In the genomic region with DNA sequence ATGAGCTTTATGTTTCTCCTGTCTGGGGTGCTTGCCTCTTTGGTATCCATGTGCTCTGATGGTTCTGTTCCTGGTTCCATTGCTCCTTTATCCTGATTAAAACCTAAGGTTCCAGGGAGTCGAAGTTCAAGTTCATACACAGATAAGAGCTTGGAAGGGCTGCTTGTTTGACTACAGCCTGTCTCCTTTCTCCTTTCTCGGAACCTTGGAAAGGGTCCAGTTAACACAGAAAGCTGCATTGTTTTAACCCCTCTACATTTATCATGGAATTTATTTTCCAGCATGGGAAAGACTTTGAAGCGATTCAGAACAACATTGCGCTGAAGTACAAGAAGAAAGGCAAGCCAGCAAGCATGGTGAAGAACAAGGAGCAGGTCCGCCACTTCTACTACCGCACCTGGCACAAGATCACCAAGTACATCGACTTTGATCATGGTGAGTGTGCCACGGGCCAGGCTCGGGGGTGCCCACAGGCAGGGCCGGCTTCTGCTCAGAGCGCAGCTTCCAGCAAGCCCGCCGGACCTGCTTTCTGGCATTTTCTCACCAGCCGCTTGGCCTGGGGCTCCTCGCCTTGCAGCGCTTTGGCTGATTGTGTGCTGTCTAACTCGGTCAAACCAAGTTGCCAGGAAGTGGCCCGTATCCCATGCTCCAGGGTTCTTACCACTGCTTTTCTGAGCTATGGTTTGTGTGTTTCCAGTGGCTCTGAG, we compare ENCODE assay signal across 15 cellular contexts. TPM values are rescaled to one million over a fixed set of nuclear protein-coding genes. Genes with fewer than 3 reads are reported as not detected.
DNase-seq lines count a peak whose midpoint lies in the region; ATAC-seq and TF ChIP-seq lines count a peak whose summit lies in the region.
"Had no signal": no experiment of that assay in that cellular context is flagged by ENCODE, and none has a peak within 500 bp of the region (broad histone marks: within the 10 kb centered on the region; RNA-seq: fewer than 3 reads in every experiment).

No MANE protein-coding gene starts in this region.

- peak overlapping the region; percentile 34 to 43 for H3K4me3 ChIP-seq in duodenal mucosa (ENCODE audit: low read depth in 1 of 2, low read length in 2 of 2)
- H3K4me3 ChIP-seq: BLaER1 treated with 17β-estradiol and CSF1 and Interleukin-3, amounts not matched to agents 10 nM and 100 nM had no signal

- H3K27ac ChIP-seq in duodenal mucosa (ENCODE audit: low read depth, low read length) = no peak overlapping the region
- H3K27ac ChIP-seq: BLaER1 treated with 17β-estradiol and CSF1 and Interleukin-3, amounts not matched to agents 10 nM and 100 nM; HL-60 had no signal

- no peaks in the 10 kb centered on the region for H3K9me3 ChIP-seq in duodenal mucosa (ENCODE audit: control insufficient read depth in 1 of 2, low read length in 2 of 2)
- H3K9me3 ChIP-seq: BLaER1 treated with 17β-estradiol and CSF1 and Interleukin-3, amounts not matched to agents 10 nM and 100 nM had no signal

- H3K27me3 Mint-ChIP-seq in progenitor cell of endocrine pancreas = no peaks in the 10 kb centered on the region
- H3K27me3 Mint-ChIP-seq: CD4-positive, alpha-beta T cell had no signal

- no peaks in the 10 kb centered on the region for H3K4me1 Mint-ChIP-seq in progenitor cell of endocrine pancreas (ENCODE audit: low read depth)
- H3K4me1 Mint-ChIP-seq in stimulated activated effector memory CD8-positive, alpha-beta T cell treated with anti-CD3 and anti-CD28 coated beads, Interleukin-12 subunit alpha, Interleukin-12 subunit beta, amount 100 ng/mL, for 72 hours = peaks cover 32% of the 10 kb centered on the region

- H3K36me3 Mint-ChIP-seq in progenitor cell of endocrine pancreas (ENCODE audit: insufficient read depth) = peaks cover 14% of the 10 kb centered on the region
- peaks cover 16% of the 10 kb centered on the region for H3K36me3 Mint-ChIP-seq in stimulated activated effector memory CD8-positive, alpha-beta T cell treated with anti-CD3 and anti-CD28 coated beads, Interleukin-12 subunit alpha, Interleukin-12 subunit beta, amount 100 ng/mL, for 72 hours

- H3K36me3 ChIP-seq in duodenal mucosa (ENCODE audit: control insufficient read depth in 1 of 2, insufficient read depth in 2 of 2, low read length in 2 of 2) = peaks cover 23 to 66% of the 10 kb centered on the region in 2 donors

- peak overlapping the region; percentile 55 for H3K27ac Mint-ChIP-seq in progenitor cell of endocrine pancreas
- no peak overlapping the region for H3K27ac Mint-ChIP-seq in stimulated activated effector memory CD8-positive, alpha-beta T cell treated with anti-CD3 and anti-CD28 coated beads, Interleukin-12 subunit alpha, Interleukin-12 subunit beta, amount 100 ng/mL, for 72 hours
- H3K27ac Mint-ChIP-seq: CD4-positive, alpha-beta T cell had no signal

- H3K4me3 Mint-ChIP-seq in progenitor cell of endocrine pancreas (ENCODE audit: low read depth) = no peak overlapping the region
- no peak overlapping the region for H3K4me3 Mint-ChIP-seq in stimulated activated effector memory CD8-positive, alpha-beta T cell treated with anti-CD3 and anti-CD28 coated beads, Interleukin-12 subunit alpha, Interleukin-12 subunit beta, amount 100 ng/mL, for 72 hours
- H3K4me3 Mint-ChIP-seq: CD4-positive, alpha-beta T cell had no signal

- peaks cover 12 to 20% of the 10 kb centered on the region in 2 donors for H3K4me1 ChIP-seq in duodenal mucosa (ENCODE audit: control insufficient read depth in 1 of 2, insufficient read depth in 2 of 2, low read length in 2 of 2)

- no peak for TF ChIP-seq CTCF in progenitor cell of endocrine pancreas (IDR thresholded peaks at IDR 0.05; ENCODE audit: unreplicated experiment)

- H3K27me3 ChIP-seq in duodenal mucosa (ENCODE audit: control insufficient read depth in 1 of 2, insufficient read depth in 2 of 2, low read length in 2 of 2) = no peaks in the 10 kb centered on the region
- H3K27me3 ChIP-seq: BLaER1 treated with 17β-estradiol and CSF1 and Interleukin-3, amounts not matched to agents 10 nM and 100 nM had no signal

- no peak for ATAC-seq in stimulated activated effector memory CD8-positive, alpha-beta T cell treated with anti-CD3 and anti-CD28 coated beads, Interleukin-12 subunit alpha, Interleukin-12 subunit beta, amount 100 ng/mL, for 72 hours
- ATAC-seq in GM21737 (IDR thresholded peaks at IDR 0.05; ENCODE audit: unreplicated experiment) = no peak
- ATAC-seq: HCT116 had no signal

- H3K9me3 Mint-ChIP-seq in progenitor cell of endocrine pancreas (ENCODE audit: low read depth) = no peaks in the 10 kb centered on the region
- H3K9me3 Mint-ChIP-seq in stimulated activated effector memory CD8-positive, alpha-beta T cell treated with anti-CD3 and anti-CD28 coated beads, Interleukin-12 subunit alpha, Interleukin-12 subunit beta, amount 100 ng/mL, for 72 hours = no peaks in the 10 kb centered on the region
- H3K9me3 Mint-ChIP-seq: CD4-positive, alpha-beta T cell had no signal

- DNase-seq in COLO829 (ENCODE audit: low spot score) (peak; percentile 57), medulla oblongata (ENCODE audit: extremely low spot score) (peak; percentile 43), progenitor cell of endocrine pancreas (ENCODE audit: low spot score, unreplicated experiment) (no peak), OCI-M1 (lab: John Stamatoyannopoulos, UW) (no peak), SKM-1 treated with dmso at 0.1 percent for 144 hours (lab: John Stamatoyannopoulos, UW; ENCODE audit: unreplicated experiment) (no peak)
- DNase-seq in stimulated activated effector memory CD8-positive, alpha-beta T cell treated with anti-CD3 and anti-CD28 coated beads, Interleukin-12 subunit alpha, Interleukin-12 subunit beta, amount 100 ng/mL, for 72 hours (ENCODE audit: low spot score in 2 of 2) = no peak
- DNase-seq: ACHN; CD4-positive, alpha-beta T cell; DMS79 treated with DMSO at 0.1 percent for 48 hours; EL had no signal

- peak overlapping the region in 1 of 2 donors; percentile 2 for H3K9ac ChIP-seq in duodenal mucosa (ENCODE audit: low read depth in 1 of 2, low read length in 2 of 2)

RNA-seq across cellular contexts. Expression of a gene that starts 19.9 kb away (rescaled TPM):
- total RNA-seq in progenitor cell of endocrine pancreas = 58.3 and 61.3 TPM in 2 replicates

RNA-seq across cellular contexts. Expression of a gene that starts 20.2 kb away (rescaled TPM):
- 75.2 and 85.3 TPM in 2 replicates for total RNA-seq in progenitor cell of endocrine pancreas

RNA-seq across cellular contexts. Expression of a gene that starts 46.0 kb away (rescaled TPM):
- total RNA-seq in progenitor cell of endocrine pancreas = 141 and 146 TPM in 2 replicates

Comparison
In these comparisons a context has a peak if more than half of its experiments do, and no peak if none do; other contexts are left out.
1. DNase-seq: peak in COLO829 (single experiment) and medulla oblongata (single experiment); none in progenitor cell of endocrine pancreas (single experiment), OCI-M1 (single experiment), stimulated activated effector memory CD8-positive, alpha-beta T cell treated with anti-CD3 and anti-CD28 coated beads, Interleukin-12 subunit alpha, Interleukin-12 subunit beta, amount 100 ng/mL, for 72 hours (0 of 2) and SKM-1 treated with dmso at 0.1 percent for 144 hours (single experiment).